1 cellular context compared by ENCODE assay signal in the genomic region with DNA sequence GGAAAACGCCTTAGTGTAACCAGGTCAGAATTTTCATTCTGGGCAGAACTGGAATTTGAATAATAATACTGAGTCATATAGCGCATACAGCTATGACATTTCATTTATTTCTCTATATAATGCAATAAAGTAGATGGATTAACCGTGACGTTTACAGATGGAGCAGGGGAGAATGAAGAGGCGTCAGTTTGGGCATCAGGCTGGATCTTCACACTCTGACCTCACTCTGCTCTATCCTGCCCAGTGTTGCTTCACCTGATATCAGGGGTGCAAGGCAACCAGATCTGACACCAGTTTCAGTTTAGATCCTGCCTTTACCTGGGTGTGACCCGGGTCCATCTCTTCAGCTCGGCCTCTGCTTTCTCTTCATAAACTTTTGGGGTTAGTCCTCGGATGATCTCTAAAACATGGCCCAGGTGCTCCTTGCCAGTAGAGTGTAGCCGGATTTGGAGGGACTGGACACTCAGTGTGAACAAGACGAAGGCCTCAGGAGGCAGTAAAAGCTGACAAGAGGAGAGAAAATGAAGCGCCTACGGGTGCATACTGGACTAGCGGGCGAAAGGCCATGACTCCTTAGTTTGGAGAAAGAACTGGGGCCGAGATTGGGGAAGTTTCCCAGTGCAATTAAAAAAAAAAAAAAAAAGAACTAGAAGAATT.
TF ChIP-seq lines count a peak whose summit lies in the region.

No MANE protein-coding gene starts in this region.

TF ChIP-seq in IMR-90, 13 proteins besides CTCF, POLR2A, EP300 and RAD21:
- no peak for TF ChIP-seq MAFK (IDR thresholded peaks at IDR 0.05; ENCODE audit: low read depth, low read length)
- TF ChIP-seq BHLHE40 (IDR thresholded peaks at IDR 0.05; ENCODE audit: low read depth, low read length) = no peak
- no peak for TF ChIP-seq CHD1 (IDR thresholded peaks at IDR 0.05; ENCODE audit: low read depth, low read length)
- no peak for TF ChIP-seq MAZ (IDR thresholded peaks at IDR 0.05; ENCODE audit: borderline replicate concordance, low read depth, low read length)
- no peak for TF ChIP-seq RCOR1 (IDR thresholded peaks at IDR 0.05; ENCODE audit: insufficient replicate concordance, low read length)
- no peak for TF ChIP-seq FOS (IDR thresholded peaks at IDR 0.05; ENCODE audit: low read depth, low read length)
- no peak for TF ChIP-seq ELK1 (IDR thresholded peaks at IDR 0.05; ENCODE audit: borderline replicate concordance, low read depth, low read length)
- TF ChIP-seq, protein P1, sequence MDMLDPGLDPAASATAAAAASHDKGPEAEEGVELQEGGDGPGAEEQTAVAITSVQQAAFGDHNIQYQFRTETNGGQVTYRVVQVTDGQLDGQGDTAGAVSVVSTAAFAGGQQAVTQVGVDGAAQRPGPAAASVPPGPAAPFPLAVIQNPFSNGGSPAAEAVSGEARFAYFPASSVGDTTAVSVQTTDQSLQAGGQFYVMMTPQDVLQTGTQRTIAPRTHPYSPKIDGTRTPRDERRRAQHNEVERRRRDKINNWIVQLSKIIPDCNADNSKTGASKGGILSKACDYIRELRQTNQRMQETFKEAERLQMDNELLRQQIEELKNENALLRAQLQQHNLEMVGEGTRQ (IDR thresholded peaks at IDR 0.05; ENCODE audit: low read depth, low read length) = no peak
- TF ChIP-seq RFX5 (IDR thresholded peaks at IDR 0.05; ENCODE audit: low read depth, low read length) = no peak
